In genomic region chr11:74592063-74592440, GRCh38 we compare ENCODE assay signal across 8 cellular contexts. TPM values are rescaled to one million over a fixed set of nuclear protein-coding genes. Genes with fewer than 3 reads are reported as not detected.
DNase-seq lines count a peak whose midpoint lies in the region; ATAC-seq and TF ChIP-seq lines count a peak whose summit lies in the region.

No MANE protein-coding gene starts in this region.

- TF ChIP-seq CTCF in right atrium auricular region (IDR thresholded peaks at IDR 0.05) = no peak

- H3K4me3 Mint-ChIP-seq in T-helper 1 cell treated with Interleukin-12 subunit alpha and Interleukin-12 subunit beta and Interleukin-4 antibody, amounts not matched to agents 30 μg/mL and 1 μg/mL, for 36 hours = peak overlapping the region; percentile 96
- peak overlapping the region; percentile 98 for H3K4me3 Mint-ChIP-seq in activated CD4-positive, alpha-beta memory T cell treated with anti-CD3 and anti-CD28 coated beads for 36 hours

- H3K9me3 ChIP-seq in right atrium auricular region = no peaks in the 10 kb centered on the region
- H3K9me3 ChIP-seq in skeletal muscle tissue (ENCODE audit: control insufficient read depth in 3 of 3, low read length in 3 of 3) = no peaks in the 10 kb centered on the region

- ATAC-seq in GM21526 (IDR thresholded peaks at IDR 0.05; ENCODE audit: low FRiP score, unreplicated experiment) = no peak
- ATAC-seq in GM19324 (IDR thresholded peaks at IDR 0.05; ENCODE audit: low FRiP score, unreplicated experiment) = no peak

- H3K27ac ChIP-seq in right atrium auricular region = peak overlapping the region; percentile 69 to 72
- H3K27ac ChIP-seq in skeletal muscle tissue (ENCODE audit: low read depth, low read length) = peak overlapping the region; percentile 79

- peaks cover 27% of the 10 kb centered on the region for H3K36me3 Mint-ChIP-seq in T-helper 1 cell treated with Interleukin-12 subunit alpha and Interleukin-12 subunit beta and Interleukin-4 antibody, amounts not matched to agents 30 μg/mL and 1 μg/mL, for 36 hours (ENCODE audit: low read depth)
- H3K36me3 Mint-ChIP-seq in activated CD4-positive, alpha-beta memory T cell treated with anti-CD3 and anti-CD28 coated beads for 36 hours = peaks cover 28% of the 10 kb centered on the region

- intact Hi-C loops in activated CD4-positive, alpha-beta memory T cell treated with anti-CD3 and anti-CD28 coated beads for 36 hours (cut with micrococcal nuclease) = loop anchor here (1.0 to 2.0 kb wide), 2 partner anchors 99 to 193 kb away; partner anchors contain the start of genes LIPT2 and PGM2L1

- H3K4me1 ChIP-seq in right atrium auricular region = peaks cover 0 to 6% of the 10 kb centered on the region in 2 donors
- peaks cover 4 to 13% (median 6%) of the 10 kb centered on the region in 3 donors for H3K4me1 ChIP-seq in skeletal muscle tissue (ENCODE audit: control insufficient read depth in 3 of 3, insufficient read depth in 3 of 3, low read length in 3 of 3)

- H3K27me3 Mint-ChIP-seq in T-helper 1 cell treated with Interleukin-12 subunit alpha and Interleukin-12 subunit beta and Interleukin-4 antibody, amounts not matched to agents 30 μg/mL and 1 μg/mL, for 36 hours (ENCODE audit: low read depth) = peaks cover 8% of the 10 kb centered on the region
- H3K27me3 Mint-ChIP-seq in activated CD4-positive, alpha-beta memory T cell treated with anti-CD3 and anti-CD28 coated beads for 36 hours = no peaks in the 10 kb centered on the region

- no peaks in the 10 kb centered on the region for H3K27me3 ChIP-seq in right atrium auricular region
- no peaks in the 10 kb centered on the region for H3K27me3 ChIP-seq in skeletal muscle tissue (ENCODE audit: control insufficient read depth in 3 of 3, insufficient read depth in 3 of 3, low read length in 3 of 3)

- H3K36me3 ChIP-seq in right atrium auricular region = no peaks in the 10 kb centered on the region
- H3K36me3 ChIP-seq in skeletal muscle tissue (ENCODE audit: control insufficient read depth in 3 of 3, insufficient read depth in 3 of 3, low read length in 3 of 3) = peaks cover 0 to 8% (median 3%) of the 10 kb centered on the region in 3 donors

- H3K4me1 Mint-ChIP-seq in T-helper 1 cell treated with Interleukin-12 subunit alpha and Interleukin-12 subunit beta and Interleukin-4 antibody, amounts not matched to agents 30 μg/mL and 1 μg/mL, for 36 hours (ENCODE audit: low read depth) = peaks cover 28% of the 10 kb centered on the region
- H3K4me1 Mint-ChIP-seq in activated CD4-positive, alpha-beta memory T cell treated with anti-CD3 and anti-CD28 coated beads for 36 hours (ENCODE audit: low read depth) = peaks cover 35% of the 10 kb centered on the region

- DNase-seq in T-helper 1 cell (no peak), right atrium auricular region (ENCODE audit: low spot score) (no peak), mesenteric fat pad (ENCODE audit: low spot score) (no peak)
- no peak for DNase-seq in activated CD4-positive, alpha-beta memory T cell treated with anti-CD3 and anti-CD28 coated beads for 36 hours

- peak overlapping the region; percentile 73 to 90 for H3K4me3 ChIP-seq in right atrium auricular region
- peak overlapping the region; percentile 68 to 94 (median 92) for H3K4me3 ChIP-seq in skeletal muscle tissue (ENCODE audit: low read length in 3 of 3)

- peak overlapping the region; percentile 86 to 91 (median 88) for H3K9ac ChIP-seq in skeletal muscle tissue (ENCODE audit: low read depth in 1 of 3, low read length in 3 of 3)

- CTCF ChIA-PET in activated CD4-positive, alpha-beta memory T cell treated with anti-CD3 and anti-CD28 coated beads for 36 hours (lab: Charles Lee) = interaction anchor here (1.1 to 1.4 kb wide), 2 partner anchors 16 to 147 kb away, joined by 3 read pairs; no protein-coding TSS in a partner anchor

- POLR2A ChIA-PET in activated CD4-positive, alpha-beta memory T cell treated with anti-CD3 and anti-CD28 coated beads for 36 hours (lab: Charles Lee) = interaction anchor here (0.6 to 2.4 kb wide), 4 partner anchors 10 to 202 kb away, joined by 3 to 11 read pairs (median 4); partner anchors contain the start of genes LIPT2 and PGM2L1

- H3K27ac Mint-ChIP-seq in T-helper 1 cell treated with Interleukin-12 subunit alpha and Interleukin-12 subunit beta and Interleukin-4 antibody, amounts not matched to agents 30 μg/mL and 1 μg/mL, for 36 hours = peak overlapping the region; percentile 90
- peak overlapping the region; percentile 96 for H3K27ac Mint-ChIP-seq in activated CD4-positive, alpha-beta memory T cell treated with anti-CD3 and anti-CD28 coated beads for 36 hours

- H3K9me3 Mint-ChIP-seq in T-helper 1 cell treated with Interleukin-12 subunit alpha and Interleukin-12 subunit beta and Interleukin-4 antibody, amounts not matched to agents 30 μg/mL and 1 μg/mL, for 36 hours = no peaks in the 10 kb centered on the region
- no peaks in the 10 kb centered on the region for H3K9me3 Mint-ChIP-seq in activated CD4-positive, alpha-beta memory T cell treated with anti-CD3 and anti-CD28 coated beads for 36 hours

RNA-seq across cellular contexts. Expression of gene POLD3, which starts 0.3 kb away (rescaled TPM):
- total RNA-seq in activated CD4-positive, alpha-beta memory T cell treated with anti-CD3 and anti-CD28 coated beads for 36 hours = 10 to 100 TPM; 60.8 to 61.4 TPM
- total RNA-seq in right atrium auricular region (1 to 10 TPM; 4.6 to 7.0 TPM), skeletal muscle tissue (11.0 TPM), mesenteric fat pad (12.5 TPM)
